12 cellular contexts compared by ENCODE assay signal in the genomic region with DNA sequence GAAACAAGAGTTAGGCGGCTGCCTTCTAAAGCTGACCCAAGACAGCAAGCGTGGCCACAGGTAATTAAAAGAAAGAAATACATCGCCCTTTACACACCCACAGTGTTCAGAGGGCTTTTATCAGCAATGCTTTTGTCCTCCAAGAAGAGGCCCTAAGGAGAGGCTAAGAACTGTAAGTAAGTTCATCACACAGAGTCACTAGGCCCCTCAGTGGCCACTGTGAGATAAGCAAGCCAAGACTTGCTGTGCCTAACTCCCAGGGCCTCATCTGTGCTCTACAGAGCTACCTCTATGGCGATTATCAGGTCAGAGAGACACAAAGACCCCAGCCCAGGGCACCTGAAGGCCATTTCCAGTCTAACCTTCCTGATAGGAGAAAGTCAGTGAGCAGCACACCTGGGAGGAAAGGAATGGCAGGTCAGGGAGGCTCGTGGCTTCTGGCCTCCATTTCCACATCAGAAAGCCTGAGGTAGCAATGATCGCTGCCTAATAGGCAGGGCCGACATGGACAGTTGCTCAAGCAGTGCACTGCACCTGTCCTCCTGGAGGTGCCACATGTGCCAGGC.
DNase-seq lines count a peak whose midpoint lies in the region; ATAC-seq and TF ChIP-seq lines count a peak whose summit lies in the region.
"Had no signal": no experiment of that assay in that cellular context is flagged by ENCODE, and none has a peak within 500 bp of the region (broad histone marks: within the 10 kb centered on the region; RNA-seq: fewer than 3 reads in every experiment).

No MANE protein-coding gene starts in this region.

- no peak overlapping the region; a peak in 1 of 7 replicates for H3K27ac Mint-ChIP-seq in H9
- H3K27ac Mint-ChIP-seq: activated naive CD8-positive, alpha-beta T cell; CD4-positive, CD25-positive, alpha-beta regulatory T cell; stimulated activated naive CD8-positive, alpha-beta T cell treated with anti-CD3 and anti-CD28 coated beads, Interleukin-15, amount 100 ng/mL, for 72 hours; T-cell had no signal

- H2BK20ac ChIP-seq in H9 (ENCODE audit: low read depth, low read length, poor library complexity, severe bottlenecking): no peak overlapping the region

- no peak overlapping the region for H2BK15ac ChIP-seq in H9 (ENCODE audit: low read depth, low read length)

- no peak overlapping the region for H2BK5ac ChIP-seq in H9 (ENCODE audit: insufficient read length, low read length)

- no peak overlapping the region for H3K56ac ChIP-seq in H9 (ENCODE audit: insufficient read length, low read depth, low read length)

- H3K23ac ChIP-seq in H9 (ENCODE audit: insufficient read length, low read depth, low read length): no peak overlapping the region

- H3K9me3 Mint-ChIP-seq in H9: peaks cover 0 to 3% of the 10 kb centered on the region in 2 experiments; a peak in 1 of 5 replicates

- peaks cover 1% of the 10 kb centered on the region for H3K27me3 Mint-ChIP-seq in H9 (ENCODE audit: low read depth)
- H3K27me3 Mint-ChIP-seq: activated naive CD8-positive, alpha-beta T cell; CD4-positive, CD25-positive, alpha-beta regulatory T cell; stimulated activated naive CD8-positive, alpha-beta T cell treated with anti-CD3 and anti-CD28 coated beads, Interleukin-15, amount 100 ng/mL, for 72 hours had no signal

- H3K4ac ChIP-seq in H9 (ENCODE audit: low read depth, low read length): no peak overlapping the region

- no peak overlapping the region for H3K18ac ChIP-seq in H9 (ENCODE audit: insufficient read length, low read depth, low read length)

- H4K5ac ChIP-seq in H9 (ENCODE audit: insufficient read length, low read depth, low read length): no peak overlapping the region

- no peak overlapping the region for H3K27ac ChIP-seq in AG04450 (ENCODE audit: low read depth, low read length)
- no peak overlapping the region for H3K27ac ChIP-seq in H9 (ENCODE audit: insufficient read length, low read depth, low read length)

- no peaks in the 10 kb centered on the region for H3K79me1 ChIP-seq in H9 (ENCODE audit: insufficient read depth, low read depth, low read length, poor library complexity, severe bottlenecking)

- no peaks in the 10 kb centered on the region for H3K79me2 ChIP-seq in H9 (ENCODE audit: insufficient read depth, low read length)

- H4K20me1 ChIP-seq in H9 (ENCODE audit: control insufficient read depth, insufficient read depth, insufficient read length): no peaks in the 10 kb centered on the region

- POLR2A ChIA-PET in AG04450 (lab: Yijun Ruan, JAX): no interaction called here

- no peak overlapping the region for H3K9ac ChIP-seq in H9 (ENCODE audit: extremely low read depth, insufficient read length, low read length)

- TF ChIP-seq CTCF in AG04450 (IDR thresholded peaks at IDR 0.05; ENCODE audit: low read depth, low read length): peak; percentile 22; the same call in 1 of the 2 replicates
- peak; percentile 53 for TF ChIP-seq CTCF in H9 (conservative IDR thresholded peaks at IDR 0.05)
- peak; percentile 40 for TF ChIP-seq CTCF in astrocyte of the spinal cord (IDR thresholded peaks at IDR 0.05; ENCODE audit: low read depth, low read length)

- DNase-seq in AG04450 (ENCODE audit: low read depth, low spot score) (no peak), H9 (peak; percentile 51), astrocyte of the spinal cord (ENCODE audit: low read depth, low spot score) (peak; percentile 54), iPS-NIHi7 (ENCODE audit: extremely low spot score) (peak; percentile 63), epidermal melanocyte (ENCODE audit: insufficient read length, low spot score) (no peak), NCI-H128 (lab: John Stamatoyannopoulos, UW; ENCODE audit: unreplicated experiment) (no peak), D341Med (ENCODE audit: low spot score) (no peak)
- DNase-seq: CD4-positive, CD25-positive, alpha-beta regulatory T cell; stimulated activated naive CD8-positive, alpha-beta T cell treated with anti-CD3 and anti-CD28 coated beads, Interleukin-15, amount 100 ng/mL, for 72 hours; T-cell had no signal

- H3K9me3 ChIP-seq in AG04450 (ENCODE audit: control insufficient read depth, insufficient read depth, low read length) (peaks cover 4% of the 10 kb centered on the region; the same call in 1 of the 2 replicates), H9 (ENCODE audit: control insufficient read depth, low read depth, low read length) (no peaks in the 10 kb centered on the region)

- no peak overlapping the region for H3T11ph ChIP-seq in H9 (ENCODE audit: low read length)

- H3K27me3 ChIP-seq in AG04450 (ENCODE audit: control insufficient read depth, insufficient read depth, low read length): peaks cover 4% of the 10 kb centered on the region
- H3K27me3 ChIP-seq in H9 (ENCODE audit: insufficient read depth, low read length): no peaks in the 10 kb centered on the region

- CTCF ChIA-PET in AG04450 (lab: Charles Lee): interaction anchor here (0.6 kb wide), 1 partner anchor 49 kb away, joined by 3 read pairs; no protein-coding TSS in a partner anchor

- no peak overlapping the region for H2AK5ac ChIP-seq in H9 (ENCODE audit: insufficient read length, low read length)

- in situ Hi-C loops in astrocyte of the spinal cord (cut with HindIII; ENCODE audit: low sequenced_read_pairs): no loop called here

- H2BK12ac ChIP-seq in H9 (ENCODE audit: insufficient read length, low read depth, low read length): no peak overlapping the region

- no CpG with 5 or more reads among the region's 7 CpGs for whole genome bisulfite sequencing in H9 (ENCODE audit: extremely low coverage, insufficient read length, low lambda C conversion rate)

- H3K4me1 Mint-ChIP-seq in H9: peaks cover 17 to 18% of the 10 kb centered on the region in 2 experiments
- H3K4me1 Mint-ChIP-seq: stimulated activated naive CD8-positive, alpha-beta T cell treated with anti-CD3 and anti-CD28 coated beads, Interleukin-15, amount 100 ng/mL, for 72 hours; T-cell had no signal

- no peak overlapping the region for H3K4me3 Mint-ChIP-seq in H9
- H3K4me3 Mint-ChIP-seq: activated naive CD8-positive, alpha-beta T cell; CD4-positive, CD25-positive, alpha-beta regulatory T cell; stimulated activated naive CD8-positive, alpha-beta T cell treated with anti-CD3 and anti-CD28 coated beads, Interleukin-15, amount 100 ng/mL, for 72 hours; T-cell had no signal

- H4K8ac ChIP-seq in H9 (replicated peaks; ENCODE audit: insufficient read length, low read depth, low read length): no peak overlapping the region

- no peak overlapping the region for H3K4me2 ChIP-seq in H9 (ENCODE audit: insufficient read depth, insufficient read length, low read length)

- H2AFZ ChIP-seq in H9 (ENCODE audit: low read length): no peak overlapping the region

- H3K23me2 ChIP-seq in H9 (ENCODE audit: insufficient read length, low read depth, low read length, poor library complexity, severe bottlenecking): no peaks in the 10 kb centered on the region

- H4K91ac ChIP-seq in H9 (ENCODE audit: insufficient read length, low read depth, low read length): no peak overlapping the region

- no peak overlapping the region for H3K14ac ChIP-seq in H9 (ENCODE audit: insufficient read depth, low read length)

- no peak for ATAC-seq in GM18861 (IDR thresholded peaks at IDR 0.05; ENCODE audit: unreplicated experiment)
- ATAC-seq: stimulated activated naive CD8-positive, alpha-beta T cell treated with anti-CD3 and anti-CD28 coated beads, Interleukin-15, amount 100 ng/mL, for 72 hours; T-cell had no signal

- H3K4me3 ChIP-seq in AG04450 (ENCODE audit: low read depth, low read length) (no peak overlapping the region), astrocyte of the spinal cord (ENCODE audit: low read depth, low read length) (no peak overlapping the region)

- H3K36me3 Mint-ChIP-seq in H9 (ENCODE audit: insufficient read depth in 1 of 3, low read depth in 3 of 3): no peaks in the 10 kb centered on the region; a peak in 2 of 7 replicates
- H3K36me3 Mint-ChIP-seq: activated naive CD8-positive, alpha-beta T cell; CD4-positive, CD25-positive, alpha-beta regulatory T cell; T-cell had no signal

- H3K4me1 ChIP-seq in H9 (ENCODE audit: insufficient read depth, low read length): no peaks in the 10 kb centered on the region; the same call in 1 of the 2 replicates

- no peak overlapping the region for H2BK120ac ChIP-seq in H9 (ENCODE audit: low read depth, low read length, poor library complexity, severe bottlenecking)

Comparison
In these comparisons a context has a peak if more than half of its experiments do, and no peak if none do; other contexts are left out.
1. DNase-seq: peak in H9 (single experiment), astrocyte of the spinal cord (single experiment) and iPS-NIHi7 (single experiment); none in AG04450 (single experiment), epidermal melanocyte (single experiment), NCI-H128 (single experiment) and D341Med (single experiment).
2. Peak in every context shown above with its lines, with median percentiles within 50 percentile points of each other: CTCF ChIP-seq.